ENCODE assay signal across 16 cellular contexts in genomic region chr20:7264137-7264536, GRCh38.
A peak's percentile ranks its signal among the peaks of the same experiment; 100 is the strongest.
DNase-seq lines count a peak whose midpoint lies in the region; ATAC-seq, FAIRE-seq and TF ChIP-seq lines count a peak whose summit lies in the region.
"Had no signal": no experiment of that assay in that cellular context is flagged by ENCODE, and none has a peak within 500 bp of the region (broad histone marks: within the 10 kb centered on the region; RNA-seq: fewer than 3 reads in every experiment).

No MANE protein-coding gene starts in this region.

- H3K36me3 Mint-ChIP-seq in MCF 10A (ENCODE audit: insufficient read depth, unreplicated experiment) = no peaks in the 10 kb centered on the region
- H3K36me3 Mint-ChIP-seq: CD14-positive monocyte; CD8-positive, alpha-beta T cell; IgD-negative memory B cell had no signal

- ATAC-seq in foreskin keratinocyte = peak; percentile 15
- ATAC-seq in GM21515 (IDR thresholded peaks at IDR 0.05; ENCODE audit: unreplicated experiment) = no peak
- ATAC-seq: CD8-positive, alpha-beta T cell had no signal

- peak overlapping the region; percentile 16 for H3K27ac Mint-ChIP-seq in MCF 10A (ENCODE audit: low read depth, unreplicated experiment)
- H3K27ac Mint-ChIP-seq: CD14-positive monocyte; CD8-positive, alpha-beta T cell; IgD-negative memory B cell had no signal

- FAIRE-seq in bronchial epithelial cell (lab: Jason Lieb, UNC) (no peak), D721Med (lab: Jason Lieb, UNC) (no peak)
- FAIRE-seq: GM12892, H54 had no signal

- H3K27ac ChIP-seq in breast epithelium (no peak overlapping the region), foreskin keratinocyte (no peak overlapping the region)
- H3K27ac ChIP-seq: 22Rv1 had no signal

- intact Hi-C loops in MCF 10A (cut with micrococcal nuclease) = no loop called here
- intact Hi-C loops in breast epithelium (cut with DNase I; ENCODE audit: low total_unique reads) = no loop called here

- H3K9me3 Mint-ChIP-seq in MCF 10A (ENCODE audit: unreplicated experiment) = no peaks in the 10 kb centered on the region

- TF ChIP-seq CTCF in MCF 10A (IDR thresholded peaks at IDR 0.05; ENCODE audit: unreplicated experiment) (no peak), breast epithelium (IDR thresholded peaks at IDR 0.05) (no peak), bronchial epithelial cell (IDR thresholded peaks at IDR 0.05; ENCODE audit: insufficient read depth, low read length, severe bottlenecking) (no peak), foreskin keratinocyte (conservative IDR thresholded peaks at IDR 0.05) (no peak), D721Med (IDR thresholded peaks at IDR 0.05; ENCODE audit: insufficient read depth, missing control alignments) (no peak)

- no peaks in the 10 kb centered on the region for H3K9me3 ChIP-seq in breast epithelium
- H3K9me3 ChIP-seq in HAP-1 = no peaks in the 10 kb centered on the region

- H3K4me1 Mint-ChIP-seq in MCF 10A (ENCODE audit: insufficient read depth, unreplicated experiment) = peaks cover 7% of the 10 kb centered on the region
- H3K4me1 Mint-ChIP-seq: CD14-positive monocyte, IgD-negative memory B cell had no signal

- H3K4me3 ChIP-seq in breast epithelium (no peak overlapping the region), bronchial epithelial cell (ENCODE audit: low read depth, low read length) (no peak overlapping the region), HAP-1 (no peak overlapping the region)

- CTCF ChIA-PET in MCF 10A (lab: Yijun Ruan, JAX) = interaction anchor here (0.8 to 2.1 kb wide), 5 partner anchors 10 to 499 kb away, joined by 3 to 10 read pairs (median 4); no protein-coding TSS in a partner anchor

- no peaks in the 10 kb centered on the region for H3K36me3 ChIP-seq in breast epithelium
- no peaks in the 10 kb centered on the region for H3K36me3 ChIP-seq in bronchial epithelial cell (ENCODE audit: control insufficient read depth, insufficient read depth, low read length)
- no peaks in the 10 kb centered on the region for H3K36me3 ChIP-seq in HAP-1 (replicated peaks)

- in situ Hi-C loops in HAP-1 (cut with MboI; ENCODE audit: low sequenced_read_pairs) = no loop called here

- no TSS peak for BruUV-seq in MCF 10A (replicated peaks; lab: Mats Ljungman, UMichigan)

- no peaks in the 10 kb centered on the region for H3K4me1 ChIP-seq in breast epithelium
- no peaks in the 10 kb centered on the region for H3K4me1 ChIP-seq in foreskin keratinocyte
- no peaks in the 10 kb centered on the region for H3K4me1 ChIP-seq in HAP-1

- TF ChIP-seq POLR2A in breast epithelium (IDR thresholded peaks at IDR 0.05) = no peak

- H3K27me3 ChIP-seq in breast epithelium = no peaks in the 10 kb centered on the region
- no peaks in the 10 kb centered on the region for H3K27me3 ChIP-seq in bronchial epithelial cell (ENCODE audit: control insufficient read depth, insufficient read depth, low read length)
- H3K27me3 ChIP-seq in foreskin keratinocyte = no peaks in the 10 kb centered on the region
- no peaks in the 10 kb centered on the region for H3K27me3 ChIP-seq in HAP-1 (ENCODE audit: low read depth)

- no peaks in the 10 kb centered on the region for H3K27me3 Mint-ChIP-seq in MCF 10A (ENCODE audit: insufficient read depth, unreplicated experiment)
- H3K27me3 Mint-ChIP-seq: IgD-negative memory B cell had no signal

- H3K4me3 Mint-ChIP-seq in MCF 10A (ENCODE audit: unreplicated experiment) = no peak overlapping the region
- H3K4me3 Mint-ChIP-seq: CD14-positive monocyte; CD8-positive, alpha-beta T cell; IgD-negative memory B cell had no signal

- DNase-seq in MCF 10A (ENCODE audit: unreplicated experiment) (peak; percentile 6), breast epithelium (ENCODE audit: low spot score in 2 of 2) (no peak), bronchial epithelial cell (ENCODE audit: low read depth) (peak; percentile 81), foreskin keratinocyte (peak in 1 of 2 donors; percentile 56), HAP-1 (ENCODE audit: low spot score in 2 of 2) (no peak), D721Med (ENCODE audit: insufficient read length, low spot score) (no peak)
- DNase-seq: CD8-positive, alpha-beta T cell; COR-L47; DND-41; GDM1 had no signal

- POLR2A ChIA-PET in MCF 10A (lab: Yijun Ruan, JAX) = interaction anchor here (0.9 to 1.2 kb wide), 4 partner anchors 9 to 1141 kb away, joined by 3 read pairs; partner anchors contain the start of gene FERMT1

Comparison
In these comparisons a context has a peak if more than half of its experiments do, and no peak if none do; other contexts are left out.
1. DNase-seq: peak in MCF 10A (single experiment) and bronchial epithelial cell (single experiment); none in breast epithelium (0 of 2), HAP-1 (0 of 2) and D721Med (single experiment).